27 cellular contexts compared by ENCODE assay signal in genomic region chr4:771464-771863, GRCh38. TPM values are rescaled to one million over a fixed set of nuclear protein-coding genes. Genes with fewer than 3 reads are reported as not detected.
DNase-seq lines count a peak whose midpoint lies in the region; ATAC-seq, FAIRE-seq and TF ChIP-seq lines count a peak whose summit lies in the region.
"Had no signal": no experiment of that assay in that cellular context is flagged by ENCODE, and none has a peak within 500 bp of the region (broad histone marks: within the 10 kb centered on the region; RNA-seq: fewer than 3 reads in every experiment).

No MANE protein-coding gene starts in this region.

- DNase-seq in activated CD8-positive, alpha-beta T cell treated with anti-CD3 and anti-CD28 coated beads for 36 hours: no peak
- no peak for DNase-seq in activated CD8-positive, alpha-beta T cell treated with anti-CD3 and anti-CD28 coated beads, Interleukin-2, amount 10 ng/mL, durations not matched to agents 7 days and 5 days
- DNase-seq in dorsolateral prefrontal cortex (no peak), mesothelial cell of epicardium (ENCODE audit: low spot score in 2 of 2, unreplicated experiment in 2 of 2) (no peak), RCC 7860 (ENCODE audit: low spot score) (no peak)
- DNase-seq: activated CD4-positive, alpha-beta T cell treated with anti-CD3 and anti-CD28 coated beads, Interleukin-2, amount 10 ng/mL, durations not matched to agents 7 days and 5 days; activated naive CD4-positive, alpha-beta T cell treated with Interleukin-2 at 50 U/mL for 16 hours; cortex of kidney; foreskin keratinocyte; GF-D8; left cardiac atrium; NCI-H1092 treated with DMSO at 0.1 percent for 48 hours; NCI-H2107; NCI-H748 treated with DMSO at 0.1 percent for 48 hours; stimulated activated CD4-positive, alpha-beta T cell treated with anti-CD3 and anti-CD28 coated beads, Interleukin-4, amount 100 ng/mL, for 24 hours; T1000 had no signal

- H3K27ac Mint-ChIP-seq in activated CD8-positive, alpha-beta T cell treated with anti-CD3 and anti-CD28 coated beads for 36 hours: peak overlapping the region; percentile 30
- no peak overlapping the region for H3K27ac Mint-ChIP-seq in activated CD8-positive, alpha-beta T cell treated with anti-CD3 and anti-CD28 coated beads, Interleukin-2, amount 10 ng/mL, durations not matched to agents 7 days and 5 days
- peak overlapping the region; percentile 72 for H3K27ac Mint-ChIP-seq in mesothelial cell of epicardium
- H3K27ac Mint-ChIP-seq: activated CD4-positive, alpha-beta T cell treated with anti-CD3 and anti-CD28 coated beads, Interleukin-2, amount 10 ng/mL, durations not matched to agents 7 days and 5 days had no signal

- H3K4me3 Mint-ChIP-seq in activated CD8-positive, alpha-beta T cell treated with anti-CD3 and anti-CD28 coated beads for 36 hours: no peak overlapping the region
- H3K4me3 Mint-ChIP-seq in activated CD8-positive, alpha-beta T cell treated with anti-CD3 and anti-CD28 coated beads, Interleukin-2, amount 10 ng/mL, durations not matched to agents 7 days and 5 days: no peak overlapping the region
- no peak overlapping the region for H3K4me3 Mint-ChIP-seq in mesothelial cell of epicardium
- H3K4me3 Mint-ChIP-seq: activated CD4-positive, alpha-beta T cell treated with anti-CD3 and anti-CD28 coated beads, Interleukin-2, amount 10 ng/mL, durations not matched to agents 7 days and 5 days had no signal

- H3K27me3 Mint-ChIP-seq in activated CD8-positive, alpha-beta T cell treated with anti-CD3 and anti-CD28 coated beads for 36 hours: no peaks in the 10 kb centered on the region
- no peaks in the 10 kb centered on the region for H3K27me3 Mint-ChIP-seq in activated CD8-positive, alpha-beta T cell treated with anti-CD3 and anti-CD28 coated beads, Interleukin-2, amount 10 ng/mL, durations not matched to agents 7 days and 5 days (ENCODE audit: low read depth)
- H3K27me3 Mint-ChIP-seq in mesothelial cell of epicardium (ENCODE audit: low read depth): no peaks in the 10 kb centered on the region
- H3K27me3 Mint-ChIP-seq: activated CD4-positive, alpha-beta T cell treated with anti-CD3 and anti-CD28 coated beads, Interleukin-2, amount 10 ng/mL, durations not matched to agents 7 days and 5 days had no signal

- no peaks in the 10 kb centered on the region for H3K27me3 ChIP-seq in dorsolateral prefrontal cortex
- H3K27me3 ChIP-seq in subcutaneous abdominal adipose tissue (ENCODE audit: control insufficient read depth in 5 of 5, insufficient read depth in 4 of 5, low read length in 5 of 5): no peaks in the 10 kb centered on the region
- H3K27me3 ChIP-seq: BLaER1 treated with 17β-estradiol and CSF1 and Interleukin-3, amounts not matched to agents 10 nM and 100 nM; foreskin keratinocyte had no signal

- H3K4me3 ChIP-seq in dorsolateral prefrontal cortex: no peak overlapping the region
- peak overlapping the region in 1 of 5 donors; percentile 2 for H3K4me3 ChIP-seq in subcutaneous abdominal adipose tissue (ENCODE audit: low read depth in 1 of 5, low read length in 5 of 5)
- H3K4me3 ChIP-seq: BLaER1 treated with 17β-estradiol and CSF1 and Interleukin-3, amounts not matched to agents 10 nM and 100 nM; GM12878; smooth muscle cell; thoracic aorta had no signal

- CTCF ChIA-PET in activated CD8-positive, alpha-beta T cell treated with anti-CD3 and anti-CD28 coated beads for 36 hours (lab: Charles Lee): no interaction called here
- CTCF ChIA-PET in activated CD8-positive, alpha-beta T cell treated with anti-CD3 and anti-CD28 coated beads, Interleukin-2, amount 10 ng/mL, durations not matched to agents 7 days and 5 days (lab: Charles Lee): interaction anchor here (1.0 kb wide), 1 partner anchor 29 kb away, joined by 3 read pairs; no protein-coding TSS in a partner anchor

- intact Hi-C loops in activated CD8-positive, alpha-beta T cell treated with anti-CD3 and anti-CD28 coated beads for 36 hours (cut with micrococcal nuclease): no loop called here
- intact Hi-C loops in dorsolateral prefrontal cortex (cut with DNase I): no loop called here

- peaks cover 36% of the 10 kb centered on the region for H3K4me1 Mint-ChIP-seq in activated CD8-positive, alpha-beta T cell treated with anti-CD3 and anti-CD28 coated beads for 36 hours (ENCODE audit: low read depth)
- H3K4me1 Mint-ChIP-seq in activated CD8-positive, alpha-beta T cell treated with anti-CD3 and anti-CD28 coated beads, Interleukin-2, amount 10 ng/mL, durations not matched to agents 7 days and 5 days (ENCODE audit: low read depth): peaks cover 12% of the 10 kb centered on the region
- peaks cover 6% of the 10 kb centered on the region for H3K4me1 Mint-ChIP-seq in mesothelial cell of epicardium

- H3K36me3 Mint-ChIP-seq in activated CD8-positive, alpha-beta T cell treated with anti-CD3 and anti-CD28 coated beads for 36 hours (ENCODE audit: low read depth): peaks cover 53% of the 10 kb centered on the region
- peaks cover 59% of the 10 kb centered on the region for H3K36me3 Mint-ChIP-seq in activated CD8-positive, alpha-beta T cell treated with anti-CD3 and anti-CD28 coated beads, Interleukin-2, amount 10 ng/mL, durations not matched to agents 7 days and 5 days (ENCODE audit: low read depth)
- peaks cover 34% of the 10 kb centered on the region for H3K36me3 Mint-ChIP-seq in mesothelial cell of epicardium

- POLR2A ChIA-PET in activated CD8-positive, alpha-beta T cell treated with anti-CD3 and anti-CD28 coated beads for 36 hours (lab: Charles Lee): interaction anchor here (6.4 kb wide), 1 partner anchor 8 kb away, joined by 31 read pairs; no protein-coding TSS in a partner anchor
- POLR2A ChIA-PET in activated CD8-positive, alpha-beta T cell treated with anti-CD3 and anti-CD28 coated beads, Interleukin-2, amount 10 ng/mL, durations not matched to agents 7 days and 5 days (lab: Charles Lee): no interaction called here

- H3K9ac ChIP-seq in subcutaneous abdominal adipose tissue (ENCODE audit: low read length in 5 of 5): peak overlapping the region in 1 of 5 donors; percentile 59
- H3K9ac ChIP-seq: parathyroid adenoma had no signal

- H3K27ac ChIP-seq in dorsolateral prefrontal cortex (peak overlapping the region in 50 of 59 donors; percentile 5 to 86 (median 66)), subcutaneous abdominal adipose tissue (ENCODE audit: low read depth, low read length) (peak overlapping the region; percentile 57)
- H3K27ac ChIP-seq: BLaER1 treated with 17β-estradiol and CSF1 and Interleukin-3, amounts not matched to agents 10 nM and 100 nM; foreskin keratinocyte; parathyroid adenoma; thoracic aorta had no signal

- H3K4me1 ChIP-seq in subcutaneous abdominal adipose tissue (ENCODE audit: control insufficient read depth in 5 of 5, insufficient read depth in 5 of 5, low read length in 5 of 5): peaks cover 2 to 39% (median 30%) of the 10 kb centered on the region in 5 donors
- H3K4me1 ChIP-seq: foreskin keratinocyte, parathyroid adenoma had no signal

- peaks cover 3 to 58% (median 46%) of the 10 kb centered on the region in 5 donors for H3K36me3 ChIP-seq in subcutaneous abdominal adipose tissue (ENCODE audit: control insufficient read depth in 5 of 5, insufficient read depth in 5 of 5, low read length in 5 of 5)

- no peaks in the 10 kb centered on the region for H3K9me3 Mint-ChIP-seq in activated CD8-positive, alpha-beta T cell treated with anti-CD3 and anti-CD28 coated beads for 36 hours
- no peaks in the 10 kb centered on the region for H3K9me3 Mint-ChIP-seq in activated CD8-positive, alpha-beta T cell treated with anti-CD3 and anti-CD28 coated beads, Interleukin-2, amount 10 ng/mL, durations not matched to agents 7 days and 5 days (ENCODE audit: insufficient read depth)
- no peaks in the 10 kb centered on the region for H3K9me3 Mint-ChIP-seq in mesothelial cell of epicardium

- no peak for TF ChIP-seq CTCF in activated CD8-positive, alpha-beta T cell treated with anti-CD3 and anti-CD28 coated beads for 36 hours (IDR thresholded peaks at IDR 0.05)
- TF ChIP-seq CTCF in dorsolateral prefrontal cortex (IDR thresholded peaks at IDR 0.05 in 54 of 56, conservative IDR thresholded peaks at IDR 0.05 in 2 of 56; ENCODE audit: low read depth in 1 of 56, partially characterized antibody in 56 of 56) (no peak), mesothelial cell of epicardium (IDR thresholded peaks at IDR 0.05; ENCODE audit: unreplicated experiment) (no peak)

- H3K9me3 ChIP-seq in subcutaneous abdominal adipose tissue (ENCODE audit: control insufficient read depth in 5 of 5, low read length in 5 of 5): no peaks in the 10 kb centered on the region

- no peak for FAIRE-seq in RCC 7860 (lab: Jason Lieb, UNC)
- FAIRE-seq: endothelial cell of umbilical vein, GM12878 had no signal

- ATAC-seq in activated CD8-positive, alpha-beta T cell treated with anti-CD3 and anti-CD28 coated beads for 36 hours: no peak
- ATAC-seq in activated CD8-positive, alpha-beta T cell treated with anti-CD3 and anti-CD28 coated beads, Interleukin-2, amount 10 ng/mL, durations not matched to agents 7 days and 5 days: no peak
- ATAC-seq in GM21529 (IDR thresholded peaks at IDR 0.05; ENCODE audit: unreplicated experiment) (no peak), HG03457 (IDR thresholded peaks at IDR 0.05; ENCODE audit: unreplicated experiment) (no peak)
- ATAC-seq: foreskin keratinocyte, GM12878 had no signal

RNA-seq across cellular contexts. Expression of gene CPLX1, which starts 54.5 kb away (rescaled TPM):
- not detected for total RNA-seq in activated CD8-positive, alpha-beta T cell treated with anti-CD3 and anti-CD28 coated beads for 36 hours
- total RNA-seq in activated CD8-positive, alpha-beta T cell treated with anti-CD3 and anti-CD28 coated beads, Interleukin-2, amount 10 ng/mL, durations not matched to agents 7 days and 5 days: under 1 TPM; 0.39 to 0.53 TPM
- total RNA-seq in dorsolateral prefrontal cortex: 100 to 1,000 TPM in 117 of 120 experiments, 10 to 100 TPM in 3; 50.4 to 376 (median 222) TPM
- total RNA-seq in mesothelial cell of epicardium: 4.5 to 4.7 TPM (median 4.6 TPM) in 3 replicates
- total RNA-seq: HT1080, LHCN-M2, smooth muscle cell had no signal
